In the genomic region with DNA sequence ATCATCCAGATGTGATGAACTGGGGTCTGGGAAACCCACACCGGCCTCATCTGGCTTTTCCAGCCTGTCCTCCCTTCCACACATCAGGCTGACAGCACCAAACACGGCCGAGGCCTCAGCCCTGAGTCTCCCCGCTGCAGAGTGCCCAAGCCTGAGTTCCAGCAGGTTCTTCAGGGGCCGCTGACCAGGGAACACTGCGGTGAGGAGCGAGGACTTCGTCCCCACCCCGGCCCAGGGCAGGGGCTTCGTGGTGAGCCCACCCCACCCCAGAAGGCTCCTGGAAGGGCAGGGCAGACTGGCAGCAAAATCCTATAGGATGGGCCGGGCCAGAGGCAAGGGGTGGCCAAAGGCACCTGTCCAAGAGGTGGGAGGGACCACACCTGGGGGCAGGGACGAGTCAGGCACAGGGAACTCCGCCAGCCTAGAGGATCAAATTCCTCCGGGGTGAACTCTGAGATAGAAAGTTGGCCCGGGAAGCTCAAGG, we compare ENCODE assay signal across 14 cellular contexts. TPM values are rescaled to one million over a fixed set of nuclear protein-coding genes. Genes with fewer than 3 reads are reported as not detected.
DNase-seq lines count a peak whose midpoint lies in the region; ATAC-seq and TF ChIP-seq lines count a peak whose summit lies in the region.
"Had no signal": no experiment of that assay in that cellular context is flagged by ENCODE, and none has a peak within 500 bp of the region (broad histone marks: within the 10 kb centered on the region; RNA-seq: fewer than 3 reads in every experiment).

Gene SLC51A (plus strand): TSS at position 454 of the 484 bp plus-strand sequence. CDS start 179 bp downstream, outside the sequence.

- no peak for ATAC-seq in CD8-positive, alpha-beta T cell
- no peak for ATAC-seq in IMR-90 (ENCODE audit: low read depth)
- ATAC-seq in esophagus mucosa = peak; percentile 27
- no peak for ATAC-seq in naive thymus-derived CD8-positive, alpha-beta T cell

- H2BK20ac ChIP-seq in IMR-90 (ENCODE audit: low read depth, low read length) = no peak within 1 kb of the TSS

- H2AK5ac ChIP-seq in IMR-90 (ENCODE audit: low read depth, low read length) = no peak within 1 kb of the TSS

- no peak within 1 kb of the TSS for H3K27ac Mint-ChIP-seq in CD8-positive, alpha-beta T cell
- H3K27ac Mint-ChIP-seq in naive thymus-derived CD8-positive, alpha-beta T cell = peak within 1 kb of the TSS in 7 of 10 donors; percentile 37 to 84 (median 72)
- no peak within 1 kb of the TSS for H3K27ac Mint-ChIP-seq in activated CD4-positive, alpha-beta memory T cell treated with anti-CD3 and anti-CD28 coated beads for 36 hours

- H3K14ac ChIP-seq in IMR-90 (replicated peaks; ENCODE audit: low read depth, low read length) = no peak within 1 kb of the TSS

- no peak for TF ChIP-seq CTCF in CD8-positive, alpha-beta T cell (IDR thresholded peaks at IDR 0.05)
- TF ChIP-seq CTCF in IMR-90 (conservative IDR thresholded peaks at IDR 0.05; ENCODE audit: low read depth, low read length) = no peak

- peak within 1 kb of the TSS; percentile 22 for H3K4me3 Mint-ChIP-seq in CD8-positive, alpha-beta T cell
- H3K4me3 Mint-ChIP-seq in naive thymus-derived CD8-positive, alpha-beta T cell = peak within 1 kb of the TSS in 5 of 10 donors; percentile 11 to 62 (median 32)
- no peak within 1 kb of the TSS for H3K4me3 Mint-ChIP-seq in activated CD4-positive, alpha-beta memory T cell treated with anti-CD3 and anti-CD28 coated beads for 36 hours

- H4K5ac ChIP-seq in IMR-90 (ENCODE audit: low read depth, low read length) = no peak within 1 kb of the TSS

- H4K20me1 ChIP-seq in IMR-90 (ENCODE audit: insufficient read depth, low read length) = no peaks in the 10 kb centered on the region; the same call in 1 of the 2 replicates

- no peak within 1 kb of the TSS for H3K4me2 ChIP-seq in IMR-90 (ENCODE audit: low read depth, low read length)

- H3K18ac ChIP-seq in IMR-90 (ENCODE audit: low read depth, low read length) = no peak within 1 kb of the TSS

- dilution Hi-C loops in IMR-90 (cut with HindIII; ENCODE audit: low sequenced_read_pairs, unreplicated experiment) = no loop called here

- peaks cover 12% of the 10 kb centered on the region for H3K4me1 ChIP-seq in CD8-positive, alpha-beta T cell (ENCODE audit: insufficient read depth, low read length)
- H3K4me1 ChIP-seq in IMR-90 (ENCODE audit: control insufficient read depth, insufficient read depth, low read length) = 0 out of 2 replicates have a peak, but pooled peaks cover 2% of the 10 kb centered on the region

- no peaks in the 10 kb centered on the region for H3K9me3 ChIP-seq in CD8-positive, alpha-beta T cell (ENCODE audit: low read length)
- H3K9me3 ChIP-seq in IMR-90 (ENCODE audit: control insufficient read depth, insufficient read depth, low read length) = no peaks in the 10 kb centered on the region
- H3K9me3 ChIP-seq: SJCRH30 had no signal

- no peak within 1 kb of the TSS for H3K23ac ChIP-seq in IMR-90 (ENCODE audit: low read depth, low read length)

- H2AK9ac ChIP-seq in IMR-90 (replicated peaks; ENCODE audit: low read depth, low read length, poor library complexity) = no peak within 1 kb of the TSS

- H3K56ac ChIP-seq in IMR-90 (ENCODE audit: extremely low read depth, insufficient read depth, low read length) = no peak within 1 kb of the TSS

- no TSS peak for BruUV-seq in IMR-90 (replicated peaks; lab: Mats Ljungman, UMichigan)

- POLR2A ChIA-PET in CD8-positive, alpha-beta T cell (lab: Charles Lee) = interaction anchor here (0.5 kb wide), 1 partner anchor 129 kb away, joined by 5 read pairs; no protein-coding TSS in a partner anchor
- POLR2A ChIA-PET in IMR-90 (lab: Charles Lee; ENCODE audit: unreplicated experiment) = no interaction called here
- POLR2A ChIA-PET in naive thymus-derived CD8-positive, alpha-beta T cell (lab: Charles Lee) = no interaction called here
- POLR2A ChIA-PET in activated CD4-positive, alpha-beta memory T cell treated with anti-CD3 and anti-CD28 coated beads for 36 hours (lab: Charles Lee) = no interaction called here

- H3K27ac ChIP-seq in CD8-positive, alpha-beta T cell (ENCODE audit: low read depth, low read length) = no peak within 1 kb of the TSS
- H3K27ac ChIP-seq in IMR-90 (ENCODE audit: insufficient read depth, low read length) = no peak within 1 kb of the TSS
- H3K27ac ChIP-seq: SJCRH30 had no signal

- H3K79me1 ChIP-seq in IMR-90 (ENCODE audit: low read depth in 1 of 2, low read length in 2 of 2) = no peaks in the 10 kb centered on the region

- no peaks in the 10 kb centered on the region for H3K36me3 ChIP-seq in CD8-positive, alpha-beta T cell (ENCODE audit: insufficient read depth, low read length)
- no peaks in the 10 kb centered on the region for H3K36me3 ChIP-seq in IMR-90 (ENCODE audit: control insufficient read depth, insufficient read depth, low read length)
- H3K36me3 ChIP-seq: SJCRH30 had no signal

- no peak within 1 kb of the TSS for H3K4ac ChIP-seq in IMR-90 (ENCODE audit: low read depth, low read length)

- TF ChIP-seq RAD21 in IMR-90 (IDR thresholded peaks at IDR 0.05; ENCODE audit: low read length) = no peak

- in situ Hi-C loops in IMR-90 (cut with MboI; ENCODE audit: low sequenced_read_pairs) = no loop called here

- H3K9me1 ChIP-seq in IMR-90 (ENCODE audit: insufficient read depth, low read length) = 0 out of 2 replicates have a peak, but pooled peaks cover 3% of the 10 kb centered on the region

- no peak within 1 kb of the TSS for H2BK120ac ChIP-seq in IMR-90 (ENCODE audit: low read depth, low read length)

- H3K27me3 ChIP-seq in CD8-positive, alpha-beta T cell (ENCODE audit: insufficient read depth, low read length) = no peaks in the 10 kb centered on the region
- H3K27me3 ChIP-seq in IMR-90 (ENCODE audit: control insufficient read depth, insufficient read depth, low read length) = peaks cover 12% of the 10 kb centered on the region; the same call in 1 of the 2 replicates
- H3K27me3 ChIP-seq: SJCRH30 had no signal

- no peak within 1 kb of the TSS for H4K91ac ChIP-seq in IMR-90 (ENCODE audit: insufficient read depth, low read depth, low read length)

- no peaks in the 10 kb centered on the region for H3K9me3 Mint-ChIP-seq in CD8-positive, alpha-beta T cell
- H3K9me3 Mint-ChIP-seq in naive thymus-derived CD8-positive, alpha-beta T cell = no peaks in the 10 kb centered on the region
- no peaks in the 10 kb centered on the region for H3K9me3 Mint-ChIP-seq in activated CD4-positive, alpha-beta memory T cell treated with anti-CD3 and anti-CD28 coated beads for 36 hours

- H3K4me1 Mint-ChIP-seq in CD8-positive, alpha-beta T cell (ENCODE audit: low read depth) = peaks cover 10% of the 10 kb centered on the region
- peaks cover 6 to 20% (median 15%) of the 10 kb centered on the region in 4 donors for H3K4me1 Mint-ChIP-seq in naive thymus-derived CD8-positive, alpha-beta T cell
- peaks cover 14% of the 10 kb centered on the region for H3K4me1 Mint-ChIP-seq in activated CD4-positive, alpha-beta memory T cell treated with anti-CD3 and anti-CD28 coated beads for 36 hours (ENCODE audit: low read depth)

- H3K9ac ChIP-seq in IMR-90 (ENCODE audit: low read depth, low read length) = no peak within 1 kb of the TSS

- CTCF ChIA-PET in CD8-positive, alpha-beta T cell (lab: Charles Lee) = interaction anchor here (1.2 kb wide), 1 partner anchor 143 kb away, joined by 4 read pairs; no protein-coding TSS in a partner anchor
- CTCF ChIA-PET in IMR-90 (lab: Yijun Ruan, JAX) = interaction anchor here (1.0 to 1.2 kb wide), 2 partner anchors 11 to 20 kb away, joined by 3 read pairs; no protein-coding TSS in a partner anchor
- CTCF ChIA-PET in activated CD4-positive, alpha-beta memory T cell treated with anti-CD3 and anti-CD28 coated beads for 36 hours (lab: Charles Lee) = interaction anchor here (1.0 kb wide), 1 partner anchor 20 kb away, joined by 4 read pairs; no protein-coding TSS in a partner anchor

- H2AFZ ChIP-seq in IMR-90 (replicated peaks; ENCODE audit: low read length, poor library complexity) = peak within 1 kb of the TSS; percentile 5

- 27% methylated on average over 3 of the region's 15 CpGs; no CpG with 5 or more reads in 1 of the 2 experiments for WGBS in IMR-90 (ENCODE audit: extremely low coverage in 2 of 2, insufficient read length in 1 of 2), 2 experiments

- no peaks in the 10 kb centered on the region for H3K27me3 Mint-ChIP-seq in CD8-positive, alpha-beta T cell (ENCODE audit: low read depth)
- H3K27me3 Mint-ChIP-seq in naive thymus-derived CD8-positive, alpha-beta T cell = no peaks in the 10 kb centered on the region
- no peaks in the 10 kb centered on the region for H3K27me3 Mint-ChIP-seq in activated CD4-positive, alpha-beta memory T cell treated with anti-CD3 and anti-CD28 coated beads for 36 hours

- H2BK15ac ChIP-seq in IMR-90 (ENCODE audit: low read depth, low read length) = no peak within 1 kb of the TSS

- no peaks in the 10 kb centered on the region for H3K36me3 Mint-ChIP-seq in CD8-positive, alpha-beta T cell
- no peaks in the 10 kb centered on the region for H3K36me3 Mint-ChIP-seq in naive thymus-derived CD8-positive, alpha-beta T cell
- H3K36me3 Mint-ChIP-seq in activated CD4-positive, alpha-beta memory T cell treated with anti-CD3 and anti-CD28 coated beads for 36 hours = no peaks in the 10 kb centered on the region

- H2BK5ac ChIP-seq in IMR-90 (ENCODE audit: low read depth, low read length, poor library complexity, severe bottlenecking) = no peak within 1 kb of the TSS

- intact Hi-C loops in CD8-positive, alpha-beta T cell (cut with DNase I, micrococcal nuclease) = no loop called here
- intact Hi-C loops in IMR-90 (cut with micrococcal nuclease) = no loop called here
- intact Hi-C loops in activated CD4-positive, alpha-beta memory T cell treated with anti-CD3 and anti-CD28 coated beads for 36 hours (cut with micrococcal nuclease) = no loop called here

- no peak for DNase-seq in CD8-positive, alpha-beta T cell
- DNase-seq in IMR-90 = no peak
- DNase-seq in naive thymus-derived CD8-positive, alpha-beta T cell = no peak
- DNase-seq in effector CD8-positive, alpha-beta T cell (lab: John Stamatoyannopoulos, UW) = no peak
- DNase-seq in activated CD4-positive, alpha-beta memory T cell treated with anti-CD3 and anti-CD28 coated beads for 36 hours = no peak
- DNase-seq in activated CD8-positive, alpha-beta memory T cell treated with anti-CD3 and anti-CD28 coated beads, Interleukin-2, amount 50 U/mL, for 48 hours = no peak
- no peak for DNase-seq in HuH-7 (ENCODE audit: low spot score)
- DNase-seq: C1 segment of cervical spinal cord, NCI-H1105 treated with DMSO at 0.1 percent for 48 hours, NCI-H69, SJCRH30 had no signal

- H3K4me3 ChIP-seq in CD8-positive, alpha-beta T cell (ENCODE audit: low read depth, low read length) = no peak within 1 kb of the TSS
- no peak within 1 kb of the TSS for H3K4me3 ChIP-seq in IMR-90 (ENCODE audit: insufficient read depth, low read depth, low read length)
- H3K4me3 ChIP-seq: SJCRH30 had no signal

- no peak for TF ChIP-seq POLR2A in IMR-90 (IDR thresholded peaks at IDR 0.05; ENCODE audit: low read depth, low read length)

- H4K8ac ChIP-seq in IMR-90 (ENCODE audit: low read depth in 2 of 2, low read length in 2 of 2) = no peak within 1 kb of the TSS

RNA-seq across cellular contexts. Expression of gene SLC51A, which starts in this region (rescaled TPM):
- not detected for total RNA-seq in CD8-positive, alpha-beta T cell
- total RNA-seq in IMR-90 (2012; rRNA removed) (not detected in 2 replicates), esophagus mucosa (not detected)
- polyA plus RNA-seq in IMR-90 (2012; rRNA removed) = not detected in 2 replicates
- not detected in 2 replicates for polyA plus RNA-seq in IMR-90 (2012; cell fraction: cytosol; rRNA removed)
- polyA plus RNA-seq in IMR-90 (2012; cell fraction: nucleus; rRNA removed; ENCODE audit: low replicate concordance) = not detected in 2 replicates
- not detected for total RNA-seq in naive thymus-derived CD8-positive, alpha-beta T cell
- polyA plus RNA-seq in naive thymus-derived CD8-positive, alpha-beta T cell = under 1 TPM in 2 of 3 donors, not detected in 1; 0.67 to 0.89 TPM
- total RNA-seq in activated CD4-positive, alpha-beta memory T cell treated with anti-CD3 and anti-CD28 coated beads for 36 hours = not detected
- total RNA-seq: kidney epithelial cell, osteoblast, SJCRH30 had no signal

Comparison
In these comparisons a context has a peak if more than half of its experiments do, and no peak if none do; other contexts are left out.
1. Peak in ATAC-seq in esophagus mucosa; RNA of the gene not detected or under 1 TPM.
2. H3K27ac Mint-ChIP-seq: peak in naive thymus-derived CD8-positive, alpha-beta T cell (7 of 10); none in CD8-positive, alpha-beta T cell (single experiment) and activated CD4-positive, alpha-beta memory T cell treated with anti-CD3 and anti-CD28 coated beads for 36 hours (single experiment).